2 cellular contexts compared by ENCODE assay signal in the genomic region with DNA sequence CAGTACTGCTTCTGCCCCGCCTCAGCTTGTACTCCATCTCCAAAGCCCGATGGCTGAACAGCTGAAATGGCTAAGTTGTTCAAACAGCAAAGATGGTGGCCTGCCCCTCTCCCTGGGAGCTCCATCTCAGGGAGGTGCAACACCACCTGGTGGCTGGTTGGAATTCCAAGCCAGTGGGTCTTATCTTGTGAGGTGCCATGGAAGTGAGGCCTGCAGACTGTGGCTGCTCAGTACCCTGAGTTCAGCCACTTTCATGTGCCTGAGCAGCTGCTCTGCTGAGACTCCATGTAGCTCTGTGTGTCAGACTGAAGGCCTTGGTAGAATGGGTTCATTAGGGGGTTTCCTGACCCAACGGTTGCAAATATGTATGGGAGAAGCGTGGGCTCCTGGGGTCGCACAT.
A peak's percentile ranks its signal among the peaks of the same experiment; 100 is the strongest.
TF ChIP-seq lines count a peak whose summit lies in the region.

No MANE protein-coding gene starts in this region.

TF ChIP-seq in HepG2, 621 proteins besides CTCF, POLR2A, EP300 and RAD21 (continued from another document):
- TF ChIP-seq YY1 (IDR thresholded peaks at IDR 0.05; ENCODE audit: insufficient read depth, insufficient replicate concordance, low read depth, low read length), result peak; percentile 28
- TF ChIP-seq RFXAP (CRISPR knock-in tag; IDR thresholded peaks at IDR 0.05; ENCODE audit: borderline replicate concordance), result no peak
- TF ChIP-seq ZNF367 (CRISPR knock-in tag; IDR thresholded peaks at IDR 0.05; ENCODE audit: borderline replicate concordance), result no peak
- TF ChIP-seq ZFY (CRISPR knock-in tag; IDR thresholded peaks at IDR 0.05), result no peak
- TF ChIP-seq HMG20B (CRISPR knock-in tag; conservative IDR thresholded peaks at IDR 0.05), result no peak

TF ChIP-seq in GM12878, 131 proteins besides CTCF, POLR2A, EP300 and RAD21 (continued from another document):
- TF ChIP-seq BHLHE40 (IDR thresholded peaks at IDR 0.05; ENCODE audit: borderline replicate concordance in 1 of 2, low read depth in 2 of 2, low read length in 1 of 2) (no peak), HDGF (IDR thresholded peaks at IDR 0.05) (0 out of 2 replicates have a peak, but pooled peaks have one; percentile 46), ZNF687 (IDR thresholded peaks at IDR 0.05) (peak; percentile 74), LARP7 (IDR thresholded peaks at IDR 0.05) (peak; percentile 29; the same call in 1 of the 2 replicates), ZNF217 (IDR thresholded peaks at IDR 0.05) (no peak), FOS (IDR thresholded peaks at IDR 0.05; ENCODE audit: borderline replicate concordance, extremely low read depth, insufficient read length) (no peak), YY1 (IDR thresholded peaks at IDR 0.05; ENCODE audit: low read depth, low read length) (peak; percentile 56; the same call in 1 of the 2 replicates), DPF2 (IDR thresholded peaks at IDR 0.05) (peak; percentile 22; the same call in 1 of the 2 replicates), ESRRA (IDR thresholded peaks at IDR 0.05; ENCODE audit: low read length) (no peak)
- TF ChIP-seq, protein P1, sequence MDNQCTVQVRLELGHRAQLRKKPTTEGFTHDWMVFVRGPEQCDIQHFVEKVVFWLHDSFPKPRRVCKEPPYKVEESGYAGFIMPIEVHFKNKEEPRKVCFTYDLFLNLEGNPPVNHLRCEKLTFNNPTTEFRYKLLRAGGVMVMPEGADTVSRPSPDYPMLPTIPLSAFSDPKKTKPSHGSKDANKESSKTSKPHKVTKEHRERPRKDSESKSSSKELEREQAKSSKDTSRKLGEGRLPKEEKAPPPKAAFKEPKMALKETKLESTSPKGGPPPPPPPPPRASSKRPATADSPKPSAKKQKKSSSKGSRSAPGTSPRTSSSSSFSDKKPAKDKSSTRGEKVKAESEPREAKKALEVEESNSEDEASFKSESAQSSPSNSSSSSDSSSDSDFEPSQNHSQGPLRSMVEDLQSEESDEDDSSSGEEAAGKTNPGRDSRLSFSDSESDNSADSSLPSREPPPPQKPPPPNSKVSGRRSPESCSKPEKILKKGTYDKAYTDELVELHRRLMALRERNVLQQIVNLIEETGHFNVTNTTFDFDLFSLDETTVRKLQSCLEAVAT (IDR thresholded peaks at IDR 0.05), result no peak
- TF ChIP-seq, protein P2, sequence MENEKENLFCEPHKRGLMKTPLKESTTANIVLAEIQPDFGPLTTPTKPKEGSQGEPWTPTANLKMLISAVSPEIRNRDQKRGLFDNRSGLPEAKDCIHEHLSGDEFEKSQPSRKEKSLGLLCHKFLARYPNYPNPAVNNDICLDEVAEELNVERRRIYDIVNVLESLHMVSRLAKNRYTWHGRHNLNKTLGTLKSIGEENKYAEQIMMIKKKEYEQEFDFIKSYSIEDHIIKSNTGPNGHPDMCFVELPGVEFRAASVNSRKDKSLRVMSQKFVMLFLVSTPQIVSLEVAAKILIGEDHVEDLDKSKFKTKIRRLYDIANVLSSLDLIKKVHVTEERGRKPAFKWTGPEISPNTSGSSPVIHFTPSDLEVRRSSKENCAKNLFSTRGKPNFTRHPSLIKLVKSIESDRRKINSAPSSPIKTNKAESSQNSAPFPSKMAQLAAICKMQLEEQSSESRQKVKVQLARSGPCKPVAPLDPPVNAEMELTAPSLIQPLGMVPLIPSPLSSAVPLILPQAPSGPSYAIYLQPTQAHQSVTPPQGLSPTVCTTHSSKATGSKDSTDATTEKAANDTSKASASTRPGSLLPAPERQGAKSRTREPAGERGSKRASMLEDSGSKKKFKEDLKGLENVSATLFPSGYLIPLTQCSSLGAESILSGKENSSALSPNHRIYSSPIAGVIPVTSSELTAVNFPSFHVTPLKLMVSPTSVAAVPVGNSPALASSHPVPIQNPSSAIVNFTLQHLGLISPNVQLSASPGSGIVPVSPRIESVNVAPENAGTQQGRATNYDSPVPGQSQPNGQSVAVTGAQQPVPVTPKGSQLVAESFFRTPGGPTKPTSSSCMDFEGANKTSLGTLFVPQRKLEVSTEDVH (IDR thresholded peaks at IDR 0.05; ENCODE audit: low read depth, partially characterized antibody), result no peak
- TF ChIP-seq, protein P3, sequence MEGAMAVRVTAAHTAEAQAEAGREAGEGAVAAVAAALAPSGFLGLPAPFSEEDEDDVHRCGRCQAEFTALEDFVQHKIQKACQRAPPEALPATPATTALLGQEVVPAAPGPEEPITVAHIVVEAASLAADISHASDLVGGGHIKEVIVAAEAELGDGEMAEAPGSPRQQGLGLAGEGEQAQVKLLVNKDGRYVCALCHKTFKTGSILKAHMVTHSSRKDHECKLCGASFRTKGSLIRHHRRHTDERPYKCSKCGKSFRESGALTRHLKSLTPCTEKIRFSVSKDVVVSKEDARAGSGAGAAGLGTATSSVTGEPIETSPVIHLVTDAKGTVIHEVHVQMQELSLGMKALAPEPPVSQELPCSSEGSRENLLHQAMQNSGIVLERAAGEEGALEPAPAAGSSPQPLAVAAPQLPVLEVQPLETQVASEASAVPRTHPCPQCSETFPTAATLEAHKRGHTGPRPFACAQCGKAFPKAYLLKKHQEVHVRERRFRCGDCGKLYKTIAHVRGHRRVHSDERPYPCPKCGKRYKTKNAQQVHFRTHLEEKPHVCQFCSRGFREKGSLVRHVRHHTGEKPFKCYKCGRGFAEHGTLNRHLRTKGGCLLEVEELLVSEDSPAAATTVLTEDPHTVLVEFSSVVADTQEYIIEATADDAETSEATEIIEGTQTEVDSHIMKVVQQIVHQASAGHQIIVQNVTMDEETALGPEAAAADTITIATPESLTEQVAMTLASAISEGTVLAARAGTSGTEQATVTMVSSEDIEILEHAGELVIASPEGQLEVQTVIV (IDR thresholded peaks at IDR 0.05; ENCODE audit: borderline replicate concordance, partially characterized antibody), result no peak
- TF ChIP-seq, protein P4, sequence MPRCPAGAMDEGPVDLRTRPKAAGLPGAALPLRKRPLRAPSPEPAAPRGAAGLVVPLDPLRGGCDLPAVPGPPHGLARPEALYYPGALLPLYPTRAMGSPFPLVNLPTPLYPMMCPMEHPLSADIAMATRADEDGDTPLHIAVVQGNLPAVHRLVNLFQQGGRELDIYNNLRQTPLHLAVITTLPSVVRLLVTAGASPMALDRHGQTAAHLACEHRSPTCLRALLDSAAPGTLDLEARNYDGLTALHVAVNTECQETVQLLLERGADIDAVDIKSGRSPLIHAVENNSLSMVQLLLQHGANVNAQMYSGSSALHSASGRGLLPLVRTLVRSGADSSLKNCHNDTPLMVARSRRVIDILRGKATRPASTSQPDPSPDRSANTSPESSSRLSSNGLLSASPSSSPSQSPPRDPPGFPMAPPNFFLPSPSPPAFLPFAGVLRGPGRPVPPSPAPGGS (IDR thresholded peaks at IDR 0.05; ENCODE audit: borderline replicate concordance, insufficient read depth, low read depth, low read length, poor library complexity, severe bottlenecking), result no peak
